Comparison of ENCODE assay signal across 38 cellular contexts in genomic region chr3:60274098-60274497, GRCh38.
"Had no signal": no experiment of that assay in that cellular context is flagged by ENCODE, and none has a peak within 500 bp of the region (broad histone marks: within the 10 kb centered on the region; RNA-seq: fewer than 3 reads in every experiment).

No MANE protein-coding gene starts in this region.

- H3K27me3 Mint-ChIP-seq: activated naive CD4-positive, alpha-beta T cell treated with anti-CD3 and anti-CD28 coated beads, Interleukin-2, amount 10 ng/mL, durations not matched to agents 7 days and 5 days; activated naive CD4-positive, alpha-beta T cell treated with anti-CD3 and anti-CD28 coated beads, Interleukin-2, amount 50 U/mL, for 24 hours; activated naive CD8-positive, alpha-beta T cell; activated naive CD8-positive, alpha-beta T cell treated with anti-CD3 and anti-CD28 coated beads for 36 hours; activated naive CD8-positive, alpha-beta T cell treated with anti-CD3 and anti-CD28 coated beads, Interleukin-2, amount 10 ng/mL, durations not matched to agents 7 days and 5 days; activated naive CD8-positive, alpha-beta T cell treated with anti-CD3 and anti-CD28 coated beads, Interleukin-2, amount 50 U/mL, for 24 hours; brain; central memory CD8-positive, alpha-beta T cell had no signal

- H3K9me3 Mint-ChIP-seq: activated naive CD4-positive, alpha-beta T cell treated with anti-CD3 and anti-CD28 coated beads for 36 hours; activated naive CD4-positive, alpha-beta T cell treated with anti-CD3 and anti-CD28 coated beads, Interleukin-2, amount 50 U/mL, for 24 hours; activated naive CD8-positive, alpha-beta T cell treated with anti-CD3 and anti-CD28 coated beads, Interleukin-2, amount 50 U/mL, for 24 hours; activated T-helper 17 cell treated with anti-CD3 and anti-CD28 coated beads, Interleukin-2, amount 50 U/mL, for 72 hours; central memory CD8-positive, alpha-beta T cell had no signal

- DNase-seq: activated effector memory CD4-positive, alpha-beta T cell treated with anti-CD3 and anti-CD28 coated beads, Interleukin-2, amount 50 U/mL, for 16 hours; activated effector memory CD4-positive, alpha-beta T cell treated with Interleukin-2 at 50 U/mL for 16 hours; activated gamma-delta T cell; activated gamma-delta T cell treated with Interleukin-2 at 50 U/mL for 16 hours; activated naive CD4-positive, alpha-beta T cell; activated naive CD4-positive, alpha-beta T cell treated with anti-CD3 and anti-CD28 coated beads for 36 hours; activated naive CD4-positive, alpha-beta T cell treated with anti-CD3 and anti-CD28 coated beads, Interleukin-2, amount 10 ng/mL, durations not matched to agents 7 days and 5 days; activated naive CD4-positive, alpha-beta T cell treated with anti-CD3 and anti-CD28 coated beads, Interleukin-2, amount 50 U/mL, for 16 hours; activated naive CD4-positive, alpha-beta T cell treated with Interleukin-2 at 50 U/mL for 16 hours; activated naive CD8-positive, alpha-beta T cell treated with anti-CD3 and anti-CD28 coated beads for 36 hours; activated naive CD8-positive, alpha-beta T cell treated with anti-CD3 and anti-CD28 coated beads, Interleukin-2, amount 10 ng/mL, durations not matched to agents 7 days and 5 days; activated naive CD8-positive, alpha-beta T cell treated with anti-CD3 and anti-CD28 coated beads, Interleukin-2, amount 50 U/mL, for 24 hours; activated T-cell treated with anti-CD3 and anti-CD28 coated beads, Interleukin-2, amount 50 U/mL, for 24 hours; activated T-cell treated with anti-CD3 and anti-CD28 coated beads, Interleukin-2, amount 50 U/mL, for 4 hours; activated T-cell treated with anti-CD3 and anti-CD28 coated beads, Interleukin-2, amount 50 U/mL, for 48 hours; adrenal gland; amniotic stem cell; amygdala; anterior cingulate cortex; aorta; body of pancreas; brain microvascular endothelial cell; caudate nucleus; central memory CD4-positive, alpha-beta T cell; cerebellar nuclear complex had no signal

- H3K4me1 ChIP-seq: adrenal gland, ascending aorta, body of pancreas, breast epithelium had no signal

- H3K27ac ChIP-seq: adrenal gland, ascending aorta, body of pancreas, brain microvascular endothelial cell, breast epithelium, cardiac muscle cell had no signal

- H3K27me3 ChIP-seq: adrenal gland, ascending aorta, body of pancreas, brain microvascular endothelial cell, breast epithelium, cardiac muscle cell had no signal

- H3K9me3 ChIP-seq: adrenal gland, ascending aorta, body of pancreas, breast epithelium had no signal

- H3K36me3 ChIP-seq: adrenal gland, ascending aorta, brain microvascular endothelial cell, breast epithelium, cardiac muscle cell had no signal

- H3K36me3 Mint-ChIP-seq: activated naive CD4-positive, alpha-beta T cell treated with anti-CD3 and anti-CD28 coated beads, Interleukin-2, amount 50 U/mL, for 72 hours; activated naive CD8-positive, alpha-beta T cell treated with anti-CD3 and anti-CD28 coated beads for 36 hours; activated naive CD8-positive, alpha-beta T cell treated with anti-CD3 and anti-CD28 coated beads, Interleukin-2, amount 10 ng/mL, durations not matched to agents 7 days and 5 days; brain had no signal

- H3K4me1 Mint-ChIP-seq: activated naive CD4-positive, alpha-beta T cell treated with anti-CD3 and anti-CD28 coated beads, Interleukin-2, amount 10 ng/mL, durations not matched to agents 7 days and 5 days; activated naive CD4-positive, alpha-beta T cell treated with anti-CD3 and anti-CD28 coated beads, Interleukin-2, amount 50 U/mL, for 24 hours; activated naive CD8-positive, alpha-beta T cell treated with anti-CD3 and anti-CD28 coated beads for 36 hours; activated naive CD8-positive, alpha-beta T cell treated with anti-CD3 and anti-CD28 coated beads, Interleukin-2, amount 10 ng/mL, durations not matched to agents 7 days and 5 days; activated naive CD8-positive, alpha-beta T cell treated with anti-CD3 and anti-CD28 coated beads, Interleukin-2, amount 50 U/mL, for 24 hours; activated T-helper 17 cell treated with anti-CD3 and anti-CD28 coated beads, Interleukin-2, amount 50 U/mL, for 72 hours; central memory CD8-positive, alpha-beta T cell had no signal

- FAIRE-seq: astrocyte, bronchial epithelial cell had no signal

- H3K4me3 ChIP-seq: adrenal gland, ascending aorta, body of pancreas, breast epithelium, cardiac muscle cell had no signal

- H3K27ac Mint-ChIP-seq: activated naive CD4-positive, alpha-beta T cell treated with anti-CD3 and anti-CD28 coated beads for 36 hours; activated naive CD4-positive, alpha-beta T cell treated with anti-CD3 and anti-CD28 coated beads, Interleukin-2, amount 10 ng/mL, durations not matched to agents 7 days and 5 days; activated naive CD4-positive, alpha-beta T cell treated with anti-CD3 and anti-CD28 coated beads, Interleukin-2, amount 50 U/mL, for 24 hours; activated naive CD4-positive, alpha-beta T cell treated with anti-CD3 and anti-CD28 coated beads, Interleukin-2, amount 50 U/mL, for 72 hours; activated naive CD8-positive, alpha-beta T cell; activated naive CD8-positive, alpha-beta T cell treated with anti-CD3 and anti-CD28 coated beads for 36 hours; activated naive CD8-positive, alpha-beta T cell treated with anti-CD3 and anti-CD28 coated beads, Interleukin-2, amount 10 ng/mL, durations not matched to agents 7 days and 5 days; activated naive CD8-positive, alpha-beta T cell treated with anti-CD3 and anti-CD28 coated beads, Interleukin-2, amount 50 U/mL, for 24 hours; activated T-cell treated with anti-CD3 and anti-CD28 coated beads, Interleukin-2, amount 50 U/mL, for 24 hours; activated T-helper 1 cell treated with anti-CD3 and anti-CD28 coated beads, Interleukin-12 subunit alpha, Interleukin-12 subunit beta, Interleukin-2, Interleukin-4 antibody, amounts not matched to agents 30 ng/mL and 10 ng/mL and 1 ng/mL, durations not matched to agents 14 hours and 24 hours and 36 hours; activated T-helper 17 cell treated with anti-CD3 and anti-CD28 coated beads, Interleukin-2, amount 50 U/mL, for 72 hours; activated T-helper 2 cell treated with anti-CD3 and anti-CD28 coated beads, Interferon-gamma antibody, Interleukin-2, Interleukin-4, amounts not matched to agents 10 μg/mL and 5 μg/mL and 100 μg/mL, durations not matched to agents 14 hours and 24 hours and 36 hours; brain had no signal

- H3K4me3 Mint-ChIP-seq: activated naive CD4-positive, alpha-beta T cell treated with anti-CD3 and anti-CD28 coated beads for 36 hours; activated naive CD4-positive, alpha-beta T cell treated with anti-CD3 and anti-CD28 coated beads, Interleukin-2, amount 10 ng/mL, durations not matched to agents 7 days and 5 days; activated naive CD4-positive, alpha-beta T cell treated with anti-CD3 and anti-CD28 coated beads, Interleukin-2, amount 50 U/mL, for 24 hours; activated naive CD8-positive, alpha-beta T cell; activated naive CD8-positive, alpha-beta T cell treated with anti-CD3 and anti-CD28 coated beads for 36 hours; activated naive CD8-positive, alpha-beta T cell treated with anti-CD3 and anti-CD28 coated beads, Interleukin-2, amount 10 ng/mL, durations not matched to agents 7 days and 5 days; activated naive CD8-positive, alpha-beta T cell treated with anti-CD3 and anti-CD28 coated beads, Interleukin-2, amount 50 U/mL, for 24 hours; activated T-cell treated with anti-CD3 and anti-CD28 coated beads, Interleukin-2, amount 50 U/mL, for 24 hours; activated T-cell treated with anti-CD3 and anti-CD28 coated beads, Interleukin-2, amount 50 U/mL, for 4 hours; activated T-helper 1 cell treated with anti-CD3 and anti-CD28 coated beads, Interleukin-12 subunit alpha, Interleukin-12 subunit beta, Interleukin-2, Interleukin-4 antibody, amounts not matched to agents 30 ng/mL and 10 ng/mL and 1 ng/mL, durations not matched to agents 14 hours and 24 hours and 36 hours; activated T-helper 17 cell treated with anti-CD3 and anti-CD28 coated beads, Interleukin-2, amount 50 U/mL, for 72 hours; brain; central memory CD8-positive, alpha-beta T cell had no signal

- ATAC-seq: activated naive CD4-positive, alpha-beta T cell treated with anti-CD3 and anti-CD28 coated beads, Interleukin-2, amount 50 U/mL, for 72 hours; activated naive CD8-positive, alpha-beta T cell treated with anti-CD3 and anti-CD28 coated beads, Interleukin-2, amount 50 U/mL, for 24 hours; activated T-cell treated with anti-CD3 and anti-CD28 coated beads, Interleukin-2, amount 50 U/mL, for 4 hours; activated T-helper 17 cell treated with anti-CD3 and anti-CD28 coated beads, Interleukin-2, amount 50 U/mL, for 72 hours; body of pancreas had no signal
